ENCODE assay signal across 11 cellular contexts in the genomic region with DNA sequence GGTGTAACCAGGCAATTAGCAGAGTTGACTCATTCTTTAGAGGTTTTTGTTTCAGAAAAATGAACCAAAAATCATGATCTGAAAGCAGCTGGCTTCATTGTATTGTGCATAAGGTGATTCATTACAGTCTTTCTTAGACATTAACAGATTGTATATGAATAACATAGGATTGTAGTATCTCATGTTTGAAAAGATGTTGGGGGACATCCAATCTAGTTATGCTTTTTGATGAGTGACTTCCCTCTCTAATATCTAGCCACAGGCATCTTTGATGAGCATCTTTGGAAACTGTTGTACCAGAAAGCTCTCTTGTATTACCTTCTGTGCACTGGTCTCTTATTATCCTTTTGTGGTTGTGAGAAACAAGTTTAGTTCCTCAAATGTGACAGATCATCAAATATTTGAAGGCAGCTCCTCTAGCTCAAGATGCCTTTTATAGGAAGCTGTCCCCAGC. TPM values are rescaled to one million over a fixed set of nuclear protein-coding genes. Genes with fewer than 3 reads are reported as not detected.
DNase-seq lines count a peak whose midpoint lies in the region; ATAC-seq and TF ChIP-seq lines count a peak whose summit lies in the region.
"Had no signal": no experiment of that assay in that cellular context is flagged by ENCODE, and none has a peak within 500 bp of the region (broad histone marks: within the 10 kb centered on the region; RNA-seq: fewer than 3 reads in every experiment).

No MANE protein-coding gene starts in this region.

- H3K36me3 ChIP-seq in OCI-LY3 (replicated peaks; ENCODE audit: low read depth, low read length), result peaks cover 43% of the 10 kb centered on the region
- peaks cover 0 to 3% (median 0%) of the 10 kb centered on the region in 5 donors for H3K36me3 ChIP-seq in subcutaneous abdominal adipose tissue (ENCODE audit: control insufficient read depth in 5 of 5, insufficient read depth in 5 of 5, low read length in 5 of 5)
- H3K36me3 ChIP-seq: spleen had no signal

- H3K36me3 Mint-ChIP-seq in activated CD8-positive, alpha-beta memory T cell treated with anti-CD3 and anti-CD28 coated beads, Interleukin-2, amount 10 ng/mL, durations not matched to agents 7 days and 5 days, result peaks cover 35% of the 10 kb centered on the region

- peak overlapping the region; percentile 30 for H3K27ac Mint-ChIP-seq in activated CD8-positive, alpha-beta memory T cell treated with anti-CD3 and anti-CD28 coated beads, Interleukin-2, amount 10 ng/mL, durations not matched to agents 7 days and 5 days

- H3K27me3 ChIP-seq in OCI-LY3 (ENCODE audit: low read depth, low read length) (no peaks in the 10 kb centered on the region), subcutaneous abdominal adipose tissue (ENCODE audit: control insufficient read depth in 5 of 5, insufficient read depth in 4 of 5, low read length in 5 of 5) (no peaks in the 10 kb centered on the region)
- H3K27me3 ChIP-seq: spleen had no signal

- no peak overlapping the region for H3K9ac ChIP-seq in OCI-LY3 (ENCODE audit: low read length)
- H3K9ac ChIP-seq in subcutaneous abdominal adipose tissue (ENCODE audit: low read length in 5 of 5), result no peak overlapping the region

- no peaks in the 10 kb centered on the region for H3K27me3 Mint-ChIP-seq in activated CD8-positive, alpha-beta memory T cell treated with anti-CD3 and anti-CD28 coated beads, Interleukin-2, amount 10 ng/mL, durations not matched to agents 7 days and 5 days

- TF ChIP-seq CTCF in OCI-LY3 (IDR thresholded peaks at IDR 0.05; ENCODE audit: low read depth, low read length), result no peak

- no peak overlapping the region for H2AFZ ChIP-seq in OCI-LY3 (ENCODE audit: low read depth, low read length)

- peaks cover 40% of the 10 kb centered on the region for H3K4me1 Mint-ChIP-seq in activated CD8-positive, alpha-beta memory T cell treated with anti-CD3 and anti-CD28 coated beads, Interleukin-2, amount 10 ng/mL, durations not matched to agents 7 days and 5 days

- peak; percentile 45 for ATAC-seq in activated CD8-positive, alpha-beta memory T cell treated with anti-CD3 and anti-CD28 coated beads, Interleukin-2, amount 10 ng/mL, durations not matched to agents 7 days and 5 days
- ATAC-seq in HG02870 (IDR thresholded peaks at IDR 0.05; ENCODE audit: unreplicated experiment) (peak; percentile 60), GM19328 (IDR thresholded peaks at IDR 0.05; ENCODE audit: unreplicated experiment) (no peak)

- H3K4me1 ChIP-seq in OCI-LY3 (ENCODE audit: low read length) (peaks cover 51% of the 10 kb centered on the region), subcutaneous abdominal adipose tissue (ENCODE audit: control insufficient read depth in 5 of 5, insufficient read depth in 5 of 5, low read length in 5 of 5) (peaks cover 0 to 61% (median 36%) of the 10 kb centered on the region in 5 donors)

- H4K20me1 ChIP-seq in OCI-LY3 (ENCODE audit: insufficient read depth, low read length), result peaks cover 100% of the 10 kb centered on the region

- no peak for DNase-seq in activated CD8-positive, alpha-beta memory T cell treated with anti-CD3 and anti-CD28 coated beads, Interleukin-2, amount 10 ng/mL, durations not matched to agents 7 days and 5 days
- no peak for DNase-seq in activated CD8-positive, alpha-beta memory T cell treated with anti-CD3 and anti-CD28 coated beads, Interleukin-2, amount 50 U/mL, for 48 hours
- no peak for DNase-seq in ecto neural progenitor cell (ENCODE audit: low spot score)
- DNase-seq in NCI-H187 treated with DMSO at 0.1 percent for 48 hours (lab: John Stamatoyannopoulos, UW), result no peak
- DNase-seq: NCI-H1048; spleen; stimulated activated naive CD4-positive, alpha-beta T cell had no signal

- H3K79me2 ChIP-seq in OCI-LY3 (ENCODE audit: low read length), result peaks cover 100% of the 10 kb centered on the region

- H3K9me3 Mint-ChIP-seq in activated CD8-positive, alpha-beta memory T cell treated with anti-CD3 and anti-CD28 coated beads, Interleukin-2, amount 10 ng/mL, durations not matched to agents 7 days and 5 days (ENCODE audit: low read depth), result peaks cover 3% of the 10 kb centered on the region

- CTCF ChIA-PET in activated CD8-positive, alpha-beta memory T cell treated with anti-CD3 and anti-CD28 coated beads, Interleukin-2, amount 10 ng/mL, durations not matched to agents 7 days and 5 days (lab: Charles Lee), result interaction anchor here (0.8 to 1.5 kb wide), 4 partner anchors 9 to 200 kb away, joined by 3 to 6 read pairs (median 3); no protein-coding TSS in a partner anchor

- H3K4me3 ChIP-seq in OCI-LY3 (ENCODE audit: low read length) (0 out of 2 replicates have a peak overlapping the region, but pooled peaks have one; percentile 34), subcutaneous abdominal adipose tissue (ENCODE audit: low read depth in 1 of 5, low read length in 5 of 5) (no peak overlapping the region)
- H3K4me3 ChIP-seq: spleen had no signal

- H3K9me3 ChIP-seq in OCI-LY3 (ENCODE audit: insufficient read depth, low read length) (no peaks in the 10 kb centered on the region), subcutaneous abdominal adipose tissue (ENCODE audit: control insufficient read depth in 5 of 5, low read length in 5 of 5) (no peaks in the 10 kb centered on the region)
- H3K9me3 ChIP-seq: spleen had no signal

- H3K4me2 ChIP-seq in OCI-LY3 (ENCODE audit: low read length), result peak overlapping the region; percentile 61

- H3K27ac ChIP-seq in OCI-LY3 (ENCODE audit: low read length) (peak overlapping the region; percentile 43), subcutaneous abdominal adipose tissue (ENCODE audit: low read depth, low read length) (peak overlapping the region; percentile 21)

- H3K4me3 Mint-ChIP-seq in activated CD8-positive, alpha-beta memory T cell treated with anti-CD3 and anti-CD28 coated beads, Interleukin-2, amount 10 ng/mL, durations not matched to agents 7 days and 5 days, result no peak overlapping the region

RNA-seq across cellular contexts. Expression of a gene that starts 8.3 kb away (rescaled TPM):
- 10 to 100 TPM; 34.1 to 43.3 TPM for total RNA-seq in activated CD8-positive, alpha-beta memory T cell treated with anti-CD3 and anti-CD28 coated beads, Interleukin-2, amount 10 ng/mL, durations not matched to agents 7 days and 5 days
